1 cellular context compared by ENCODE assay signal in the genomic region with DNA sequence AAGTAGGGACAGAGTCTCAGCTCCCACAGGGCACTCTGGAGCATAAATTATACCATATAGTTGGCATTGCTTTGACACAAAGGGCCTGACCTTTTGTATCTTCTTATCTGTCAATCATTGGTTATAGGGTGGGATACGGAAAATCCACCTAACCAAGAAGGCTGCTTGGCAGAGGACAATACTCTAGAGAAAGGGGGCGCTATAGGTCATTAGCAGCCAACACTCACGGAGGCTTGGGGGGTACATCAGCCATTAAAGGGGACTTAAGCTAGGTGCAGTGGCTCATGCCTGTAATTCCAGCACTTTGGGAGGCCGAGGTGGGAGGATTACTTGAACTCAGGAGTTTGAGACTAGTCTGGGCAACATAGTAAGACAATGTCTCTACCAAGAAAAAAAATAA.
TF ChIP-seq lines count a peak whose summit lies in the region.

No MANE protein-coding gene starts in this region.

TF ChIP-seq in GM23338, 12 proteins besides CTCF, POLR2A, EP300 and RAD21 (continued from another document):
- TF ChIP-seq ZNF462 (CRISPR knock-in tag; IDR thresholded peaks at IDR 0.05) (no peak), ZNF331 (CRISPR knock-in tag; IDR thresholded peaks at IDR 0.05; ENCODE audit: low read depth) (no peak), CREB1 (CRISPR knock-in tag; IDR thresholded peaks at IDR 0.05; ENCODE audit: low read depth) (no peak), EZH2phosphoT487 (IDR thresholded peaks at IDR 0.05; ENCODE audit: unreplicated experiment) (no peak), ZNF114 (CRISPR knock-in tag; IDR thresholded peaks at IDR 0.05) (no peak), JUNB (IDR thresholded peaks at IDR 0.05; ENCODE audit: unreplicated experiment) (no peak), NANOG (IDR thresholded peaks at IDR 0.05; ENCODE audit: borderline replicate concordance) (no peak), EZH2 (IDR thresholded peaks at IDR 0.05; ENCODE audit: low read depth, unreplicated experiment) (no peak)
- TF ChIP-seq, protein P1, sequence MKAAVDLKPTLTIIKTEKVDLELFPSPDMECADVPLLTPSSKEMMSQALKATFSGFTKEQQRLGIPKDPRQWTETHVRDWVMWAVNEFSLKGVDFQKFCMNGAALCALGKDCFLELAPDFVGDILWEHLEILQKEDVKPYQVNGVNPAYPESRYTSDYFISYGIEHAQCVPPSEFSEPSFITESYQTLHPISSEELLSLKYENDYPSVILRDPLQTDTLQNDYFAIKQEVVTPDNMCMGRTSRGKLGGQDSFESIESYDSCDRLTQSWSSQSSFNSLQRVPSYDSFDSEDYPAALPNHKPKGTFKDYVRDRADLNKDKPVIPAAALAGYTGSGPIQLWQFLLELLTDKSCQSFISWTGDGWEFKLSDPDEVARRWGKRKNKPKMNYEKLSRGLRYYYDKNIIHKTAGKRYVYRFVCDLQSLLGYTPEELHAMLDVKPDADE (IDR thresholded peaks at IDR 0.05), result no peak
- TF ChIP-seq, protein P2, sequence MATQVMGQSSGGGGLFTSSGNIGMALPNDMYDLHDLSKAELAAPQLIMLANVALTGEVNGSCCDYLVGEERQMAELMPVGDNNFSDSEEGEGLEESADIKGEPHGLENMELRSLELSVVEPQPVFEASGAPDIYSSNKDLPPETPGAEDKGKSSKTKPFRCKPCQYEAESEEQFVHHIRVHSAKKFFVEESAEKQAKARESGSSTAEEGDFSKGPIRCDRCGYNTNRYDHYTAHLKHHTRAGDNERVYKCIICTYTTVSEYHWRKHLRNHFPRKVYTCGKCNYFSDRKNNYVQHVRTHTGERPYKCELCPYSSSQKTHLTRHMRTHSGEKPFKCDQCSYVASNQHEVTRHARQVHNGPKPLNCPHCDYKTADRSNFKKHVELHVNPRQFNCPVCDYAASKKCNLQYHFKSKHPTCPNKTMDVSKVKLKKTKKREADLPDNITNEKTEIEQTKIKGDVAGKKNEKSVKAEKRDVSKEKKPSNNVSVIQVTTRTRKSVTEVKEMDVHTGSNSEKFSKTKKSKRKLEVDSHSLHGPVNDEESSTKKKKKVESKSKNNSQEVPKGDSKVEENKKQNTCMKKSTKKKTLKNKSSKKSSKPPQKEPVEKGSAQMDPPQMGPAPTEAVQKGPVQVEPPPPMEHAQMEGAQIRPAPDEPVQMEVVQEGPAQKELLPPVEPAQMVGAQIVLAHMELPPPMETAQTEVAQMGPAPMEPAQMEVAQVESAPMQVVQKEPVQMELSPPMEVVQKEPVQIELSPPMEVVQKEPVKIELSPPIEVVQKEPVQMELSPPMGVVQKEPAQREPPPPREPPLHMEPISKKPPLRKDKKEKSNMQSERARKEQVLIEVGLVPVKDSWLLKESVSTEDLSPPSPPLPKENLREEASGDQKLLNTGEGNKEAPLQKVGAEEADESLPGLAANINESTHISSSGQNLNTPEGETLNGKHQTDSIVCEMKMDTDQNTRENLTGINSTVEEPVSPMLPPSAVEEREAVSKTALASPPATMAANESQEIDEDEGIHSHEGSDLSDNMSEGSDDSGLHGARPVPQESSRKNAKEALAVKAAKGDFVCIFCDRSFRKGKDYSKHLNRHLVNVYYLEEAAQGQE (IDR thresholded peaks at IDR 0.05; ENCODE audit: unreplicated experiment), result no peak
